ENCODE assay signal across 14 cellular contexts in the genomic region with DNA sequence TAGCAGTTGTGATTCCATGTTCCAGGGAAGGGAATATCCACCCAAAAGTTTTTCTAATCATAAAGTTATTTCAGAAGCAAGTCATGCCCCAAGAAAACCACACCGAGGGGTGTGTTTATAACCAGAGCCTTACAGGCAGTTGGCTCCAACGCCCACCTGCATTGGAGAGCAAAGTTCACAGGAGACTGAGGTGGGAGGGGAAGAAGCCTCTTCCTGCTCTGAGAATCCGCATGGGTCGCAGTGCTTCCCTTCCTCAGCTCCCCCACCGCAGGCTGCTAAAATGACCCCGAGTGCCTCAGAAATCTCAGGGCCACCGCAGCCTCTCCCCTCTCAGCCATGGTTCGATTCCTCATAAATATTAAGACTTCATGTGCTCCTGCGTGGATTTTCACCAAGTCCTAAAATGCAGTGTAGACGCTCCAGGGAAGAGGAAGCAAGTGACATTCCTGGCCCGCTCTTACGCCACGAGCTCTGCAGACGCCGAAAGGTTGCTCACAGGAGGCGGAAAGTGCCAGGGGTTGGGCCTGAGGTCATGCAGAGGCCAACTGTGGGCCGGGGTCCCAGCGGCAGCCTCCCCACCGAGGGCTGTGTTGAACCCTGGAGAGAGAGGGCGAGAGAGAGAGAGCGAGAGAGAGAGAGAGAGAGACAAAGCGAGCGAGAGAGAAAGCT. TPM values are rescaled to one million over a fixed set of nuclear protein-coding genes. Genes with fewer than 3 reads are reported as not detected.
DNase-seq lines count a peak whose midpoint lies in the region; ATAC-seq and TF ChIP-seq lines count a peak whose summit lies in the region.
"Had no signal": no experiment of that assay in that cellular context is flagged by ENCODE, and none has a peak within 500 bp of the region (broad histone marks: within the 10 kb centered on the region; RNA-seq: fewer than 3 reads in every experiment).

No MANE protein-coding gene starts in this region.

- 60 to 68% (median 67%) methylated on average over 22 to 23 of the region's 23 CpGs for WGBS in stomach, 5 donors

- H3K36me3 ChIP-seq in stomach, result no peaks in the 10 kb centered on the region
- H3K36me3 ChIP-seq: heart right ventricle, right atrium auricular region had no signal

- H3K27me3 ChIP-seq in stomach, result peaks cover 0 to 9% (median 8%) of the 10 kb centered on the region in 3 donors
- H3K27me3 ChIP-seq: right atrium auricular region had no signal

- peaks cover 76% of the 10 kb centered on the region for H3K4me1 Mint-ChIP-seq in activated CD8-positive, alpha-beta memory T cell treated with anti-CD3 and anti-CD28 coated beads, Interleukin-2, amount 10 ng/mL, durations not matched to agents 7 days and 5 days
- H3K4me1 Mint-ChIP-seq in activated T-helper 2 cell treated with anti-CD3 and anti-CD28 coated beads, Interferon-gamma antibody, Interleukin-2, Interleukin-4, amounts not matched to agents 10 μg/mL and 5 μg/mL and 100 μg/mL, durations not matched to agents 14 hours and 24 hours and 36 hours (ENCODE audit: low read depth), result peaks cover 57% of the 10 kb centered on the region
- H3K4me1 Mint-ChIP-seq in mesothelial cell of epicardium (peaks cover 15% of the 10 kb centered on the region), type B pancreatic cell (ENCODE audit: unreplicated experiment) (peaks cover 18% of the 10 kb centered on the region)

- peak overlapping the region; percentile 0 for H3K27ac Mint-ChIP-seq in activated CD8-positive, alpha-beta memory T cell treated with anti-CD3 and anti-CD28 coated beads, Interleukin-2, amount 10 ng/mL, durations not matched to agents 7 days and 5 days
- H3K27ac Mint-ChIP-seq in activated T-helper 2 cell treated with anti-CD3 and anti-CD28 coated beads, Interferon-gamma antibody, Interleukin-2, Interleukin-4, amounts not matched to agents 10 μg/mL and 5 μg/mL and 100 μg/mL, durations not matched to agents 14 hours and 24 hours and 36 hours, result peak overlapping the region; percentile 54
- H3K27ac Mint-ChIP-seq in mesothelial cell of epicardium (peak overlapping the region; percentile 1), type B pancreatic cell (peak overlapping the region; percentile 72)

- TF ChIP-seq EP300 in stomach (IDR thresholded peaks at IDR 0.05), result no peak

- H3K4me3 Mint-ChIP-seq in activated CD8-positive, alpha-beta memory T cell treated with anti-CD3 and anti-CD28 coated beads, Interleukin-2, amount 10 ng/mL, durations not matched to agents 7 days and 5 days, result no peak overlapping the region
- H3K4me3 Mint-ChIP-seq in activated T-helper 2 cell treated with anti-CD3 and anti-CD28 coated beads, Interferon-gamma antibody, Interleukin-2, Interleukin-4, amounts not matched to agents 10 μg/mL and 5 μg/mL and 100 μg/mL, durations not matched to agents 14 hours and 24 hours and 36 hours (ENCODE audit: low read depth), result peak overlapping the region; percentile 38
- peak overlapping the region; percentile 26 for H3K4me3 Mint-ChIP-seq in mesothelial cell of epicardium
- no peak overlapping the region for H3K4me3 Mint-ChIP-seq in type B pancreatic cell

- H3K9me3 Mint-ChIP-seq in activated CD8-positive, alpha-beta memory T cell treated with anti-CD3 and anti-CD28 coated beads, Interleukin-2, amount 10 ng/mL, durations not matched to agents 7 days and 5 days (ENCODE audit: low read depth), result no peaks in the 10 kb centered on the region
- H3K9me3 Mint-ChIP-seq in activated T-helper 2 cell treated with anti-CD3 and anti-CD28 coated beads, Interferon-gamma antibody, Interleukin-2, Interleukin-4, amounts not matched to agents 10 μg/mL and 5 μg/mL and 100 μg/mL, durations not matched to agents 14 hours and 24 hours and 36 hours, result peaks cover 4% of the 10 kb centered on the region
- H3K9me3 Mint-ChIP-seq in mesothelial cell of epicardium, result peaks cover 3% of the 10 kb centered on the region
- no peaks in the 10 kb centered on the region for H3K9me3 Mint-ChIP-seq in type B pancreatic cell

- H3K27me3 Mint-ChIP-seq in activated CD8-positive, alpha-beta memory T cell treated with anti-CD3 and anti-CD28 coated beads, Interleukin-2, amount 10 ng/mL, durations not matched to agents 7 days and 5 days, result peaks cover 8% of the 10 kb centered on the region
- no peaks in the 10 kb centered on the region for H3K27me3 Mint-ChIP-seq in activated T-helper 2 cell treated with anti-CD3 and anti-CD28 coated beads, Interferon-gamma antibody, Interleukin-2, Interleukin-4, amounts not matched to agents 10 μg/mL and 5 μg/mL and 100 μg/mL, durations not matched to agents 14 hours and 24 hours and 36 hours (ENCODE audit: low read depth)
- H3K27me3 Mint-ChIP-seq in mesothelial cell of epicardium (ENCODE audit: low read depth) (peaks cover 4% of the 10 kb centered on the region), type B pancreatic cell (peaks cover 6% of the 10 kb centered on the region)

- no peak for DNase-seq in activated CD8-positive, alpha-beta memory T cell treated with anti-CD3 and anti-CD28 coated beads, Interleukin-2, amount 10 ng/mL, durations not matched to agents 7 days and 5 days
- no peak for DNase-seq in activated CD8-positive, alpha-beta memory T cell treated with anti-CD3 and anti-CD28 coated beads, Interleukin-2, amount 50 U/mL, for 4 hours
- DNase-seq in activated T-helper 2 cell treated with anti-CD3 and anti-CD28 coated beads, Interferon-gamma antibody, Interleukin-2, Interleukin-4, amounts not matched to agents 10 μg/mL and 5 μg/mL and 100 μg/mL, durations not matched to agents 14 hours and 24 hours and 36 hours (ENCODE audit: low spot score), result no peak
- DNase-seq in mesothelial cell of epicardium (ENCODE audit: low spot score in 2 of 2, unreplicated experiment in 2 of 2), result no peak
- DNase-seq in type B pancreatic cell (ENCODE audit: extremely low spot score, unreplicated experiment), result no peak
- no peak for DNase-seq in stomach
- DNase-seq in activated effector memory CD4-positive, alpha-beta T cell treated with anti-CD3 and anti-CD28 coated beads, Interleukin-2, amount 50 U/mL, for 16 hours, result no peak
- DNase-seq in NCI-H2081 treated with DMSO at 0.1 percent for 48 hours (lab: John Stamatoyannopoulos, UW), result no peak
- DNase-seq: activated gamma-delta T cell; effector CD8-positive, alpha-beta T cell; heart right ventricle; KG1; mammary epithelial cell had no signal

- TF ChIP-seq CTCF in mesothelial cell of epicardium (IDR thresholded peaks at IDR 0.05; ENCODE audit: unreplicated experiment) (no peak), type B pancreatic cell (conservative IDR thresholded peaks at IDR 0.05) (no peak), stomach (IDR thresholded peaks at IDR 0.05) (no peak)

- CTCF ChIA-PET in activated CD8-positive, alpha-beta memory T cell treated with anti-CD3 and anti-CD28 coated beads, Interleukin-2, amount 10 ng/mL, durations not matched to agents 7 days and 5 days (lab: Charles Lee), result interaction anchor here (1.0 to 4.9 kb wide), 4 partner anchors 8 to 212 kb away, joined by 3 to 27 read pairs (median 3); partner anchors contain the start of gene SPSB1

- intact Hi-C loops in activated T-helper 2 cell treated with anti-CD3 and anti-CD28 coated beads, Interferon-gamma antibody, Interleukin-2, Interleukin-4, amounts not matched to agents 10 μg/mL and 5 μg/mL and 100 μg/mL, durations not matched to agents 14 hours and 24 hours and 36 hours (cut with micrococcal nuclease), result loop anchor here (2.0 kb wide), 1 partner anchor 149 kb away; no protein-coding TSS in a partner anchor
- intact Hi-C loops in stomach (cut with DNase I; ENCODE audit: low total_unique reads), result no loop called here

- H3K9me3 ChIP-seq in stomach, result peaks cover 0 to 4% (median 0%) of the 10 kb centered on the region in 4 donors

- peaks cover 8 to 56% (median 20%) of the 10 kb centered on the region in 4 donors for H3K4me1 ChIP-seq in stomach

- H3K27ac ChIP-seq in stomach, result no peak overlapping the region
- H3K27ac ChIP-seq: heart right ventricle had no signal

- H3K4me3 ChIP-seq in stomach, result no peak overlapping the region
- H3K4me3 ChIP-seq: heart right ventricle, right atrium auricular region had no signal

- no peak for ATAC-seq in activated CD8-positive, alpha-beta memory T cell treated with anti-CD3 and anti-CD28 coated beads, Interleukin-2, amount 10 ng/mL, durations not matched to agents 7 days and 5 days
- ATAC-seq: heart right ventricle had no signal

- peaks cover 6% of the 10 kb centered on the region for H3K36me3 Mint-ChIP-seq in activated CD8-positive, alpha-beta memory T cell treated with anti-CD3 and anti-CD28 coated beads, Interleukin-2, amount 10 ng/mL, durations not matched to agents 7 days and 5 days
- H3K36me3 Mint-ChIP-seq in activated T-helper 2 cell treated with anti-CD3 and anti-CD28 coated beads, Interferon-gamma antibody, Interleukin-2, Interleukin-4, amounts not matched to agents 10 μg/mL and 5 μg/mL and 100 μg/mL, durations not matched to agents 14 hours and 24 hours and 36 hours (ENCODE audit: low read depth), result peaks cover 16% of the 10 kb centered on the region
- H3K36me3 Mint-ChIP-seq in mesothelial cell of epicardium (peaks cover 4% of the 10 kb centered on the region), type B pancreatic cell (no peaks in the 10 kb centered on the region)

- no peak for TF ChIP-seq POLR2A in stomach (IDR thresholded peaks at IDR 0.05)

RNA-seq across cellular contexts. Expression of gene SPSB1, which starts 13.4 kb away (rescaled TPM):
- 1 to 10 TPM; 8.2 to 9.0 TPM for total RNA-seq in activated CD8-positive, alpha-beta memory T cell treated with anti-CD3 and anti-CD28 coated beads, Interleukin-2, amount 10 ng/mL, durations not matched to agents 7 days and 5 days
- 7.1 and 7.5 TPM in 2 replicates for total RNA-seq in activated T-helper 2 cell treated with anti-CD3 and anti-CD28 coated beads, Interferon-gamma antibody, Interleukin-2, Interleukin-4, amounts not matched to agents 10 μg/mL and 5 μg/mL and 100 μg/mL, durations not matched to agents 14 hours and 24 hours and 36 hours
- total RNA-seq in mesothelial cell of epicardium, result 22.0 to 24.8 TPM (median 23.9 TPM) in 3 replicates
- 5.6 and 17.4 TPM in 2 replicates for total RNA-seq in type B pancreatic cell (ENCODE audit: low replicate concordance)
- 10 to 100 TPM in 4 of 5 donors, 1 to 10 TPM in 1; 2.3 to 28.7 (median 15.1) TPM for total RNA-seq in stomach
- 10 to 100 TPM in 2 of 3 donors, 1 to 10 TPM in 1; 9.4 to 26.3 (median 14.7) TPM for polyA plus RNA-seq in stomach

RNA-seq across cellular contexts. Expression of gene H6PD, which starts 44.7 kb away (rescaled TPM):
- 10 to 100 TPM; 13.2 to 13.5 TPM for total RNA-seq in activated CD8-positive, alpha-beta memory T cell treated with anti-CD3 and anti-CD28 coated beads, Interleukin-2, amount 10 ng/mL, durations not matched to agents 7 days and 5 days
- 27.1 and 28.0 TPM in 2 replicates for total RNA-seq in activated T-helper 2 cell treated with anti-CD3 and anti-CD28 coated beads, Interferon-gamma antibody, Interleukin-2, Interleukin-4, amounts not matched to agents 10 μg/mL and 5 μg/mL and 100 μg/mL, durations not matched to agents 14 hours and 24 hours and 36 hours
- total RNA-seq in mesothelial cell of epicardium, result 71.2 to 74.6 TPM (median 73.1 TPM) in 3 replicates
- total RNA-seq in type B pancreatic cell (ENCODE audit: low replicate concordance), result 18.7 and 26.1 TPM in 2 replicates
- 10 to 100 TPM; 17.9 to 54.3 (median 34.9) TPM for total RNA-seq in stomach
- 1 to 10 TPM; 3.2 to 9.2 (median 7.5) TPM for polyA plus RNA-seq in stomach

Comparison
In these comparisons a context has a peak if more than half of its experiments do, and no peak if none do; other contexts are left out.
1. H3K27ac Mint-ChIP-seq: peak in every context shown above with its lines; median percentile 72 in type B pancreatic cell; 54 in activated T-helper 2 cell treated with anti-CD3 and anti-CD28 coated beads, Interferon-gamma antibody, Interleukin-2, Interleukin-4, amounts not matched to agents 10 μg/mL and 5 μg/mL and 100 μg/mL, durations not matched to agents 14 hours and 24 hours and 36 hours; 1 in mesothelial cell of epicardium; 0 in activated CD8-positive, alpha-beta memory T cell treated with anti-CD3 and anti-CD28 coated beads, Interleukin-2, amount 10 ng/mL, durations not matched to agents 7 days and 5 days.
2. H3K4me3 Mint-ChIP-seq: peak in activated T-helper 2 cell treated with anti-CD3 and anti-CD28 coated beads, Interferon-gamma antibody, Interleukin-2, Interleukin-4, amounts not matched to agents 10 μg/mL and 5 μg/mL and 100 μg/mL, durations not matched to agents 14 hours and 24 hours and 36 hours (single experiment) and mesothelial cell of epicardium (single experiment); none in activated CD8-positive, alpha-beta memory T cell treated with anti-CD3 and anti-CD28 coated beads, Interleukin-2, amount 10 ng/mL, durations not matched to agents 7 days and 5 days (single experiment) and type B pancreatic cell (single experiment).